Comparison of ENCODE assay signal across 1 cellular context in genomic region chr7:100827330-100828226, GRCh38.
TF ChIP-seq lines count a peak whose summit lies in the region.

Gene EPHB4 (minus strand): TSS chr7:100827523. CDS start chr7:100827030, 493 bp downstream.

TF ChIP-seq in HepG2, 621 proteins besides CTCF, POLR2A, EP300 and RAD21 (continued from another document and continues in another):
- TF ChIP-seq AHDC1 (CRISPR knock-in tag; IDR thresholded peaks at IDR 0.05; ENCODE audit: borderline replicate concordance) = no peak
- TF ChIP-seq ZNF280D (CRISPR knock-in tag; IDR thresholded peaks at IDR 0.05) = 0 out of 2 replicates have a peak, but pooled peaks have one; percentile 42
- TF ChIP-seq ZNF749 (CRISPR knock-in tag; IDR thresholded peaks at IDR 0.05; ENCODE audit: borderline replicate concordance) = no peak
- TF ChIP-seq MEF2D (CRISPR knock-in tag; IDR thresholded peaks at IDR 0.05) = peak; percentile 27; the same call in 1 of the 2 replicates
- peak; percentile 87 for TF ChIP-seq PATZ1 (CRISPR knock-in tag; IDR thresholded peaks at IDR 0.05)
- peak; percentile 75 for TF ChIP-seq IKZF4 (CRISPR knock-in tag; IDR thresholded peaks at IDR 0.05; ENCODE audit: borderline replicate concordance, low read depth, not compliant biosample characterization)
- TF ChIP-seq FOXP1 (IDR thresholded peaks at IDR 0.05) = no peak
- no peak for TF ChIP-seq FOXP1 (CRISPR knock-in tag; IDR thresholded peaks at IDR 0.05)
- 0 out of 2 replicates have a peak, but pooled peaks have one; percentile 75 for TF ChIP-seq SNAI1 (CRISPR knock-in tag; IDR thresholded peaks at IDR 0.05; ENCODE audit: borderline replicate concordance)
- peak; percentile 66; the same call in 1 of the 2 replicates for TF ChIP-seq TBX2 (CRISPR knock-in tag; IDR thresholded peaks at IDR 0.05; ENCODE audit: borderline replicate concordance)
- TF ChIP-seq ERF (CRISPR knock-in tag; IDR thresholded peaks at IDR 0.05) = peak; percentile 73; the same call in 1 of the 2 replicates
- TF ChIP-seq ZNF768 (CRISPR knock-in tag; IDR thresholded peaks at IDR 0.05) = 0 out of 2 replicates have a peak, but pooled peaks have one; percentile 38
- TF ChIP-seq KLF11 (CRISPR knock-in tag; IDR thresholded peaks at IDR 0.05) = 0 out of 2 replicates have a peak, but pooled peaks have one; percentile 24
- no peak; the same call in 1 of the 2 replicates for TF ChIP-seq ZFP41 (CRISPR knock-in tag; IDR thresholded peaks at IDR 0.05; ENCODE audit: borderline replicate concordance)
- TF ChIP-seq ISL2 (CRISPR knock-in tag; IDR thresholded peaks at IDR 0.05) = peak; percentile 57; the same call in 1 of the 2 replicates
- TF ChIP-seq YY1 (IDR thresholded peaks at IDR 0.05; ENCODE audit: insufficient read depth, insufficient replicate concordance, low read depth, low read length) = peak; percentile 53
- peak; percentile 74 for TF ChIP-seq GATAD2A (CRISPR knock-in tag; IDR thresholded peaks at IDR 0.05)
- TF ChIP-seq SOX6 (IDR thresholded peaks at IDR 0.05) = no peak
- TF ChIP-seq SOX6 (CRISPR knock-in tag; IDR thresholded peaks at IDR 0.05) = peak; percentile 74
- TF ChIP-seq FOXJ3 (CRISPR knock-in tag; IDR thresholded peaks at IDR 0.05; ENCODE audit: borderline replicate concordance) = peak; percentile 25; the same call in 1 of the 2 replicates
- TF ChIP-seq NR2F1 (CRISPR knock-in tag; IDR thresholded peaks at IDR 0.05) = peak in 1 of 2 experiments; percentile 19; a peak in 1 of 4 replicates
- TF ChIP-seq, protein P1, sequence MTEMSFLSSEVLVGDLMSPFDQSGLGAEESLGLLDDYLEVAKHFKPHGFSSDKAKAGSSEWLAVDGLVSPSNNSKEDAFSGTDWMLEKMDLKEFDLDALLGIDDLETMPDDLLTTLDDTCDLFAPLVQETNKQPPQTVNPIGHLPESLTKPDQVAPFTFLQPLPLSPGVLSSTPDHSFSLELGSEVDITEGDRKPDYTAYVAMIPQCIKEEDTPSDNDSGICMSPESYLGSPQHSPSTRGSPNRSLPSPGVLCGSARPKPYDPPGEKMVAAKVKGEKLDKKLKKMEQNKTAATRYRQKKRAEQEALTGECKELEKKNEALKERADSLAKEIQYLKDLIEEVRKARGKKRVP (CRISPR knock-in tag; IDR thresholded peaks at IDR 0.05) = no peak
- no peak for TF ChIP-seq RBAK (CRISPR knock-in tag; IDR thresholded peaks at IDR 0.05)
- TF ChIP-seq MXD4 (CRISPR knock-in tag; IDR thresholded peaks at IDR 0.05) = peak; percentile 80; the same call in 1 of the 2 replicates
- peak; percentile 39; the same call in 1 of the 2 replicates for TF ChIP-seq ZNF317 (CRISPR knock-in tag; IDR thresholded peaks at IDR 0.05)
- TF ChIP-seq BHLHE40 (IDR thresholded peaks at IDR 0.05; ENCODE audit: low read length) = no peak
- TF ChIP-seq ZKSCAN8 (CRISPR knock-in tag; IDR thresholded peaks at IDR 0.05; ENCODE audit: borderline replicate concordance) = 0 out of 2 replicates have a peak, but pooled peaks have one; percentile 26
- no peak for TF ChIP-seq MIXL1 (CRISPR knock-in tag; IDR thresholded peaks at IDR 0.05)
- TF ChIP-seq ZMYM2 (CRISPR knock-in tag; IDR thresholded peaks at IDR 0.05) = peak; percentile 89
- TF ChIP-seq SRY (CRISPR knock-in tag; IDR thresholded peaks at IDR 0.05) = peak; percentile 73; the same call in 1 of the 2 replicates
- peak; percentile 66; the same call in 1 of the 2 replicates for TF ChIP-seq MAZ (IDR thresholded peaks at IDR 0.05; ENCODE audit: borderline replicate concordance, low read depth, low read length)
- no peak for TF ChIP-seq MAZ (CRISPR knock-in tag; IDR thresholded peaks at IDR 0.05; ENCODE audit: low read depth)
- TF ChIP-seq LCORL (IDR thresholded peaks at IDR 0.05) = no peak
- TF ChIP-seq LCORL (CRISPR knock-in tag; IDR thresholded peaks at IDR 0.05) = peak; percentile 90
- TF ChIP-seq SOX5 (CRISPR knock-in tag; IDR thresholded peaks at IDR 0.05; ENCODE audit: borderline replicate concordance) = peak; percentile 8; the same call in 1 of the 2 replicates
- no peak for TF ChIP-seq SRSF9 (IDR thresholded peaks at IDR 0.05; ENCODE audit: borderline replicate concordance, insufficient read depth, low read depth, low read length, poor library complexity, severe bottlenecking)
- 0 out of 2 replicates have a peak, but pooled peaks have one; percentile 17 for TF ChIP-seq SALL2 (CRISPR knock-in tag; IDR thresholded peaks at IDR 0.05)
- TF ChIP-seq ZBTB42 (CRISPR knock-in tag; IDR thresholded peaks at IDR 0.05) = peak; percentile 83; the same call in 1 of the 2 replicates
- TF ChIP-seq, protein P2, sequence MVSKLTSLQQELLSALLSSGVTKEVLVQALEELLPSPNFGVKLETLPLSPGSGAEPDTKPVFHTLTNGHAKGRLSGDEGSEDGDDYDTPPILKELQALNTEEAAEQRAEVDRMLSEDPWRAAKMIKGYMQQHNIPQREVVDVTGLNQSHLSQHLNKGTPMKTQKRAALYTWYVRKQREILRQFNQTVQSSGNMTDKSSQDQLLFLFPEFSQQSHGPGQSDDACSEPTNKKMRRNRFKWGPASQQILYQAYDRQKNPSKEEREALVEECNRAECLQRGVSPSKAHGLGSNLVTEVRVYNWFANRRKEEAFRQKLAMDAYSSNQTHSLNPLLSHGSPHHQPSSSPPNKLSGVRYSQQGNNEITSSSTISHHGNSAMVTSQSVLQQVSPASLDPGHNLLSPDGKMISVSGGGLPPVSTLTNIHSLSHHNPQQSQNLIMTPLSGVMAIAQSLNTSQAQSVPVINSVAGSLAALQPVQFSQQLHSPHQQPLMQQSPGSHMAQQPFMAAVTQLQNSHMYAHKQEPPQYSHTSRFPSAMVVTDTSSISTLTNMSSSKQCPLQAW (CRISPR knock-in tag; IDR thresholded peaks at IDR 0.05) = peak; percentile 78
- TF ChIP-seq ZNF44 (CRISPR knock-in tag; IDR thresholded peaks at IDR 0.05) = 0 out of 2 replicates have a peak, but pooled peaks have one; percentile 46
- TF ChIP-seq MTA1 (CRISPR knock-in tag; IDR thresholded peaks at IDR 0.05; ENCODE audit: borderline replicate concordance) = peak; percentile 53; the same call in 1 of the 2 replicates
- peak; percentile 16; the same call in 1 of the 3 replicates for TF ChIP-seq MXI1 (IDR thresholded peaks at IDR 0.05; ENCODE audit: borderline replicate concordance, low read depth, low read length)
- peak; percentile 80; the same call in 1 of the 2 replicates for TF ChIP-seq MXD1 (CRISPR knock-in tag; IDR thresholded peaks at IDR 0.05)
- peak; percentile 45; the same call in 1 of the 2 replicates for TF ChIP-seq KLF15 (CRISPR knock-in tag; IDR thresholded peaks at IDR 0.05; ENCODE audit: borderline replicate concordance)
- TF ChIP-seq ZNF740 (CRISPR knock-in tag; IDR thresholded peaks at IDR 0.05) = 0 out of 2 replicates have a peak, but pooled peaks have one; percentile 27
- peak; percentile 50; the same call in 1 of the 2 replicates for TF ChIP-seq E2F2 (CRISPR knock-in tag; IDR thresholded peaks at IDR 0.05; ENCODE audit: borderline replicate concordance)
- 0 out of 2 replicates have a peak, but pooled peaks have one; percentile 35 for TF ChIP-seq ZNF20 (CRISPR knock-in tag; IDR thresholded peaks at IDR 0.05)
- TF ChIP-seq ZNF710 (CRISPR knock-in tag; IDR thresholded peaks at IDR 0.05; ENCODE audit: borderline replicate concordance) = peak; percentile 77; the same call in 1 of the 2 replicates
